ENCODE assay signal across 12 cellular contexts in the genomic region with DNA sequence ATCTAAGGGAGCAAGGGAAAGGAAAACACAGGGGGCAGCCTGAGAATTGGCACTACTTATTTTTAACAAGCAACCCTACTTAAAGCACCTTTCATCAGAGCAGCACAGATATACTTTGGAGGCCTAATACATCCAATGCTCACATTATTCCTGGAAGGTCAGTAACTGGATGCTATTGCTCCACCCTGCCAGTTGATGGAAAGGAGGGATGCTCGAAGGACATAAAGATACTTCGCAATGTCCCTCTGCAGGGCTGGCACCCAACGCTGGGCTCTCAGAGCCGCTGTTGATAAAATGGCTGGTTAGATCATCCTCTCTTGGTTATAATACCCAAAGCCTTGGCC.
A peak's percentile ranks its signal among the peaks of the same experiment; 100 is the strongest.
DNase-seq lines count a peak whose midpoint lies in the region; FAIRE-seq and TF ChIP-seq lines count a peak whose summit lies in the region.
"Had no signal": no experiment of that assay in that cellular context is flagged by ENCODE, and none has a peak within 500 bp of the region (broad histone marks: within the 10 kb centered on the region; RNA-seq: fewer than 3 reads in every experiment).

No MANE protein-coding gene starts in this region.

- peak in 1 of 7 donors; percentile 25 for DNase-seq in adrenal gland
- DNase-seq in kidney, result no peak
- no peak for DNase-seq in smooth muscle cell (lab: John Stamatoyannopoulos, UW; ENCODE audit: unreplicated experiment)
- no peak for DNase-seq in NCI-H1930 (lab: John Stamatoyannopoulos, UW)
- DNase-seq in T1000 (lab: John Stamatoyannopoulos, UW), result no peak
- DNase-seq in activated CD8-positive, alpha-beta memory T cell treated with anti-CD3 and anti-CD28 coated beads, Interleukin-2, amount 50 U/mL, for 48 hours, result no peak
- no peak for DNase-seq in CD8-positive, alpha-beta memory T cell
- DNase-seq: DND-41 had no signal

- H3K27ac Mint-ChIP-seq in CD8-positive, alpha-beta memory T cell, result peak overlapping the region in 4 of 8 donors; percentile 5 to 28 (median 18)

- H3K27me3 Mint-ChIP-seq in CD8-positive, alpha-beta memory T cell, result no peaks in the 10 kb centered on the region

- H3K36me3 ChIP-seq in HUES48 (ENCODE audit: control insufficient read depth, insufficient read depth, low read length), result no peaks in the 10 kb centered on the region
- H3K36me3 ChIP-seq in adrenal gland (replicated peaks in 1 of 2), result no peaks in the 10 kb centered on the region
- H3K36me3 ChIP-seq in kidney (ENCODE audit: control insufficient read depth in 1 of 2, insufficient read depth in 2 of 2, low read length in 2 of 2), result no peaks in the 10 kb centered on the region
- H3K36me3 ChIP-seq in smooth muscle cell (ENCODE audit: low read depth), result no peaks in the 10 kb centered on the region
- H3K36me3 ChIP-seq in CD8-positive, alpha-beta memory T cell (ENCODE audit: insufficient read depth, low read length), result no peaks in the 10 kb centered on the region

- 71 to 84% (median 79%) methylated on average over 4 of the region's 4 CpGs for WGBS in adrenal gland, 4 donors
- WGBS in smooth muscle cell (ENCODE audit: low lambda C conversion rate), result 88% methylated on average over 4 of the region's 4 CpGs

- H3K27me3 ChIP-seq in HUES48 (ENCODE audit: control insufficient read depth, insufficient read depth, low read length) (no peaks in the 10 kb centered on the region), adrenal gland (no peaks in the 10 kb centered on the region), smooth muscle cell (ENCODE audit: low read depth) (no peaks in the 10 kb centered on the region)
- no peaks in the 10 kb centered on the region for H3K27me3 ChIP-seq in CD8-positive, alpha-beta memory T cell (ENCODE audit: insufficient read depth, low read length, poor library complexity, severe bottlenecking)
- H3K27me3 ChIP-seq: neutrophil had no signal

- no peak for TF ChIP-seq CTCF in adrenal gland (IDR thresholded peaks at IDR 0.05)
- TF ChIP-seq CTCF in kidney (IDR thresholded peaks at IDR 0.05; ENCODE audit: borderline replicate concordance, extremely low read depth, insufficient read depth), result no peak
- no peak for TF ChIP-seq CTCF in smooth muscle cell (IDR thresholded peaks at IDR 0.05; ENCODE audit: borderline replicate concordance, insufficient read depth, poor library complexity, severe bottlenecking)

- H3K4me3 Mint-ChIP-seq in CD8-positive, alpha-beta memory T cell, result no peak overlapping the region
- H3K4me3 Mint-ChIP-seq: activated naive CD4-positive, alpha-beta T cell treated with anti-CD3 and anti-CD28 coated beads for 36 hours; T-helper 2 cell treated with Interferon-gamma antibody and Interleukin-4, amounts not matched to agents 5 μg/mL and 100 μg/mL, for 36 hours had no signal

- peaks cover 16% of the 10 kb centered on the region for H3F3A ChIP-seq in smooth muscle cell (ENCODE audit: low read depth)

- TF ChIP-seq POLR2A in adrenal gland (IDR thresholded peaks at IDR 0.05), result no peak

- H2AFZ ChIP-seq in smooth muscle cell (ENCODE audit: low read depth), result no peak overlapping the region

- H3K9me3 ChIP-seq in HUES48 (ENCODE audit: control insufficient read depth, insufficient read depth, low read length) (no peaks in the 10 kb centered on the region), adrenal gland (replicated peaks in 1 of 3) (no peaks in the 10 kb centered on the region), kidney (ENCODE audit: control insufficient read depth in 1 of 2, low read length in 2 of 2) (no peaks in the 10 kb centered on the region), smooth muscle cell (replicated peaks; ENCODE audit: low read depth) (no peaks in the 10 kb centered on the region)
- no peaks in the 10 kb centered on the region for H3K9me3 ChIP-seq in CD8-positive, alpha-beta memory T cell (ENCODE audit: low read length)
- H3K9me3 ChIP-seq: neutrophil had no signal

- H3K27ac ChIP-seq in HUES48 (ENCODE audit: low read depth, low read length) (peak overlapping the region; percentile 97), adrenal gland (peak overlapping the region in 4 of 5 donors; percentile 27 to 82 (median 64)), kidney (ENCODE audit: low read depth in 2 of 2, low read length in 2 of 2) (peak overlapping the region; percentile 48 to 58), smooth muscle cell (ENCODE audit: low read depth) (peak overlapping the region; percentile 70)
- H3K27ac ChIP-seq in CD8-positive, alpha-beta memory T cell (ENCODE audit: low read depth, low read length), result no peak overlapping the region
- H3K27ac ChIP-seq: neutrophil had no signal

- H3K4me1 Mint-ChIP-seq in CD8-positive, alpha-beta memory T cell, result peaks cover 23 to 48% (median 46%) of the 10 kb centered on the region in 3 donors

- CTCF ChIA-PET in CD8-positive, alpha-beta memory T cell (lab: Charles Lee), result no interaction called here

- peak overlapping the region; percentile 52 for H3K9ac ChIP-seq in HUES48 (ENCODE audit: low read depth, low read length)
- no peak overlapping the region for H3K9ac ChIP-seq in kidney (ENCODE audit: low read length in 2 of 2)
- H3K9ac ChIP-seq in smooth muscle cell (ENCODE audit: low read depth), result no peak overlapping the region

- no peaks in the 10 kb centered on the region for H4K20me1 ChIP-seq in smooth muscle cell (ENCODE audit: low read depth)

- H3K9me3 Mint-ChIP-seq in CD8-positive, alpha-beta memory T cell, result no peaks in the 10 kb centered on the region
- H3K9me3 Mint-ChIP-seq: activated naive CD4-positive, alpha-beta T cell treated with anti-CD3 and anti-CD28 coated beads for 36 hours; T-helper 2 cell treated with Interferon-gamma antibody and Interleukin-4, amounts not matched to agents 5 μg/mL and 100 μg/mL, for 36 hours had no signal

- no peak for FAIRE-seq in kidney (lab: Jason Lieb, UNC)

- peaks cover 23% of the 10 kb centered on the region for H3K4me1 ChIP-seq in HUES48 (ENCODE audit: control insufficient read depth, insufficient read depth, low read length)
- H3K4me1 ChIP-seq in adrenal gland (replicated peaks in 1 of 2), result peaks cover 7 to 12% of the 10 kb centered on the region in 2 donors
- H3K4me1 ChIP-seq in kidney (ENCODE audit: control insufficient read depth in 1 of 2, insufficient read depth in 1 of 2, low read depth in 1 of 2, low read length in 2 of 2), result peaks cover 5 to 7% of the 10 kb centered on the region in 2 donors
- peaks cover 11% of the 10 kb centered on the region for H3K4me1 ChIP-seq in smooth muscle cell (ENCODE audit: low read depth)
- H3K4me1 ChIP-seq in CD8-positive, alpha-beta memory T cell (ENCODE audit: insufficient read depth, low read length), result peaks cover 4% of the 10 kb centered on the region

- H3K4me3 ChIP-seq in HUES48 (ENCODE audit: low read depth, low read length) (peak overlapping the region; percentile 31; the same call in 1 of the 2 replicates), adrenal gland (no peak overlapping the region), kidney (ENCODE audit: low read length in 2 of 2) (no peak overlapping the region), smooth muscle cell (no peak overlapping the region)
- no peak overlapping the region for H3K4me3 ChIP-seq in CD8-positive, alpha-beta memory T cell (ENCODE audit: low read length)

- intact Hi-C loops in adrenal gland (cut with DNase I) (no loop called here), kidney (cut with DNase I) (no loop called here)

- H3K79me2 ChIP-seq in smooth muscle cell (ENCODE audit: low read depth), result no peaks in the 10 kb centered on the region

- peaks cover 5 to 33% (median 24%) of the 10 kb centered on the region in 3 donors for H3K36me3 Mint-ChIP-seq in CD8-positive, alpha-beta memory T cell

- peak overlapping the region; percentile 25 for H3K4me2 ChIP-seq in smooth muscle cell

- POLR2A ChIA-PET in CD8-positive, alpha-beta memory T cell (lab: Charles Lee), result no interaction called here
